Comparison of ENCODE assay signal across 29 cellular contexts in the genomic region with DNA sequence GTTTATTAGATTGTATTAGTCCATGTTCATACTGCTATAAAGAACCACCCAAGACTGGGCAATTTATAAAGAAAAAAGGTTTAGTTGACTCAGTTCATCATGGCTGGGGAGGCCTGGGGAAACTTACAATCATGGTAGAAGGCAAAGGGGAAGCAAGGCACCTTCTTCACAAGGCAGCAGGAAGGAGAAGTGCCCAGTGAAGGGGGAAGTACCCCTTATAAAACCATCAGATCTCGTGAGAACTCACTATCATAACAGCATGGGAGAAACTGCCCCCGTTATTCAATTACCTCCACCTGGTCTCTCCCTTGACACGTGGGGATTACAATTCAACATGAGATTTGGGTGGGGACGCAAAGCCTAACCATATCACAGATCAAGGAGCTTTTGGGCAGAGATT. TPM values are rescaled to one million over a fixed set of nuclear protein-coding genes. Genes with fewer than 3 reads are reported as not detected.
"Had no signal": no experiment of that assay in that cellular context is flagged by ENCODE, and none has a peak within 500 bp of the region (broad histone marks: within the 10 kb centered on the region; RNA-seq: fewer than 3 reads in every experiment).

No MANE protein-coding gene starts in this region.

- H3K36me3 ChIP-seq: brain microvascular endothelial cell, WERI-Rb-1 had no signal

- H3K4me3 ChIP-seq: coronary artery, dorsolateral prefrontal cortex had no signal

- FAIRE-seq: astrocyte, bronchial epithelial cell, frontal cortex had no signal

- H3K27me3 ChIP-seq: brain microvascular endothelial cell, dorsolateral prefrontal cortex had no signal

- DNase-seq: activated B cell treated with CpG ODN at 0.5 μM for 24 hours; activated CD4-positive, alpha-beta T cell treated with anti-CD3 and anti-CD28 coated beads for 48 hours; activated CD4-positive, alpha-beta T cell treated with anti-CD3 and anti-CD28 coated beads, Interleukin-2, amount 50 U/mL, for 1 hour; activated CD4-positive, alpha-beta T cell treated with anti-CD3 and anti-CD28 coated beads, Interleukin-2, amount 50 U/mL, for 48 hours; activated CD8-positive, alpha-beta memory T cell treated with anti-CD3 and anti-CD28 coated beads for 24 hours; activated CD8-positive, alpha-beta T cell treated with anti-CD3 and anti-CD28 coated beads for 36 hours; activated effector memory CD4-positive, alpha-beta T cell treated with Interleukin-2 at 50 U/mL for 16 hours; activated gamma-delta T cell treated with Interleukin-2 at 50 U/mL for 16 hours; activated naive CD4-positive, alpha-beta T cell treated with anti-CD3 and anti-CD28 coated beads, Interleukin-2, amount 50 U/mL, for 16 hours; activated naive CD4-positive, alpha-beta T cell treated with Interleukin-2 at 50 U/mL for 16 hours; activated T-cell treated with anti-CD3 and anti-CD28 coated beads, Interleukin-2, amount 50 U/mL, for 4 hours; amniotic stem cell; anterior cingulate cortex; brain microvascular endothelial cell; dorsolateral prefrontal cortex; effector memory CD4-positive, alpha-beta T cell; endodermal cell; foreskin fibroblast; head of caudate nucleus; T1000; WERI-Rb-1 had no signal

- H3K27ac ChIP-seq: brain microvascular endothelial cell, coronary artery, dorsolateral prefrontal cortex, WERI-Rb-1 had no signal

- ATAC-seq: activated CD4-positive, CD25-positive, alpha-beta regulatory T cell treated with anti-CD3 and anti-CD28 coated beads, Interleukin-2, amount 50 U/mL, for 24 hours; activated CD8-positive, alpha-beta T cell treated with anti-CD3 and anti-CD28 coated beads for 36 hours; activated T-cell treated with anti-CD3 and anti-CD28 coated beads, Interleukin-2, amount 50 U/mL, for 4 hours; activated T-helper 17 cell treated with anti-CD3 and anti-CD28 coated beads, Interleukin-2, amount 50 U/mL, for 72 hours; esophagus mucosa had no signal

RNA-seq across cellular contexts. Expression of a gene that starts 8.1 kb away (rescaled TPM):
- total RNA-seq: activated T-cell treated with anti-CD3 and anti-CD28 coated beads, Interleukin-2, amount 50 U/mL, for 4 hours; bronchial epithelial cell; epithelial cell of proximal tubule; esophagus mucosa had no signal
